1 cellular context compared by ENCODE assay signal in genomic region chr5:71925608-71926091, GRCh38.
TF ChIP-seq lines count a peak whose summit lies in the region.

No MANE protein-coding gene starts in this region.

TF ChIP-seq in endothelial cell of umbilical vein, 7 proteins besides CTCF, POLR2A, EP300 and RAD21 (continued from another document):
- no peak for TF ChIP-seq FOS (IDR thresholded peaks at IDR 0.05; ENCODE audit: borderline replicate concordance, insufficient read depth, low read length)
- TF ChIP-seq POLR2AphosphoS5 (IDR thresholded peaks at IDR 0.05; ENCODE audit: insufficient read depth, low read depth, low read length), result no peak
- TF ChIP-seq MYC (IDR thresholded peaks at IDR 0.05; ENCODE audit: low read depth, low read length), result no peak
- no peak for TF ChIP-seq MAX (IDR thresholded peaks at IDR 0.05; ENCODE audit: insufficient read depth, insufficient read length)
- TF ChIP-seq GATA2 (IDR thresholded peaks at IDR 0.05; ENCODE audit: insufficient read depth, insufficient read length, low read depth, low read length), result no peak
